Comparison of ENCODE assay signal across 2 cellular contexts in the genomic region with DNA sequence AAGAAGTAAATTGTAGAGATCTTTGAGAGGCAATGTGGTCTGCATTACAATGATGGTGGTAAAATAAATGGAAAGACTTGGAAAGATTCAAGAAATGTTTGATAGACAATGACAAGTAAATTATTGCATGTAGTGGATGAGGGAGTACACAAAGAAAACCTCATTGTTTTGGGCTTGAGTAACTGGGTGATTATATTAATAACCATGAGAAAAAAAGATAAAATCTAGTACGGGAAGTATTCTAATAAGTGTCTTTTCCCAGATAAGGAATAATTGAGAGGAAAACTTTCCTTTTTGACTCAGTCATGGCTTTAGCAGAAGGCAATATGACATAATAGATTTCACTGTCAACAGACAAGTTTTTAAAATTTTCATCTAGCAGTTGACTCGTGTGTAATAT.
TF ChIP-seq lines count a peak whose summit lies in the region.

No MANE protein-coding gene starts in this region.

TF ChIP-seq in SK-N-SH treated with all-trans-retinoic acid at 6 μM for 48 hours, 23 proteins besides CTCF, POLR2A, EP300 and RAD21 (continued from another document):
- TF ChIP-seq, protein P1, sequence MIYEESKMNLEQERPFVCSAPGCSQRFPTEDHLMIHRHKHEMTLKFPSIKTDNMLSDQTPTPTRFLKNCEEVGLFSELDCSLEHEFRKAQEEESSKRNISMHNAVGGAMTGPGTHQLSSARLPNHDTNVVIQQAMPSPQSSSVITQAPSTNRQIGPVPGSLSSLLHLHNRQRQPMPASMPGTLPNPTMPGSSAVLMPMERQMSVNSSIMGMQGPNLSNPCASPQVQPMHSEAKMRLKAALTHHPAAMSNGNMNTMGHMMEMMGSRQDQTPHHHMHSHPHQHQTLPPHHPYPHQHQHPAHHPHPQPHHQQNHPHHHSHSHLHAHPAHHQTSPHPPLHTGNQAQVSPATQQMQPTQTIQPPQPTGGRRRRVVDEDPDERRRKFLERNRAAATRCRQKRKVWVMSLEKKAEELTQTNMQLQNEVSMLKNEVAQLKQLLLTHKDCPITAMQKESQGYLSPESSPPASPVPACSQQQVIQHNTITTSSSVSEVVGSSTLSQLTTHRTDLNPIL (CRISPR knock-in tag; IDR thresholded peaks at IDR 0.05; ENCODE audit: low read depth), result peak; percentile 56; the same call in 1 of the 2 replicates
- TF ChIP-seq ISL1 (CRISPR knock-in tag; IDR thresholded peaks at IDR 0.05), result peak; percentile 82
TF ChIP-seq in SK-N-SH treated with all-trans-retinoic acid at 6 μM for 48 hours: peak in this region for 2.

TF ChIP-seq in SK-N-SH, 30 proteins besides CTCF, POLR2A, EP300 and RAD21 (continued from another document):
- no peak for TF ChIP-seq IRF3 (IDR thresholded peaks at IDR 0.05; ENCODE audit: low read depth, low read length)
